In the genomic region with DNA sequence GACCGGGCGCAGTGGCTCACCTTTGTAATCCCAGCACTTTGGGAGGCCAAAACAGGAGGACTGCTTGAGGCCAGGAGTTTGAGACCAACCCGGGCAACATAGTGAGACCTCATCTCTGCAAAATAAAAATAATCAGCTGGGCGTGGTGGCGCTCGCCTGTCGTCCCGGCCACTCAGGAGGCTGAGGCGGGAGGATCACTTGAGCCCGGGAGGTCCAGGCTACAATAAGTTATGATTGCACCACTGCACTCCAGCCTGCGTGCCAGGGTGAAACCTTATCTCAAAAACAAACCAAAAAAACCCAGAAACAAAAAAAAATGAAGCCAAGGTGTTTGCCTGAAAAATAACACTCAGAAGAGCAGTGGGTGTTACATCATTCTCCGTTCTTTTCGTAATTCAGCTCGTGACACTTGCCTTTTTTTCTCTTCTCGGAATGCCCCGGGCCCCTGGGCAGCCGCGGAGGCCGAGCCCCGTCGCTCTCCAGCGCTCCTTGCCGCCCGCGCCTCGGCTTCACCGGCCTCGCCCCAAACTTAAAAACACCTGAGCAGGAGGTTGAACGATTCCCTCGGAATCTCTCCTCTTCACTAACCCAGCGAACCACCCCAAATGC, we compare ENCODE assay signal across 1 cellular context.
TF ChIP-seq lines count a peak whose summit lies in the region.

No MANE protein-coding gene starts in this region.

TF ChIP-seq in HepG2, 621 proteins besides CTCF, POLR2A, EP300 and RAD21 (continues in another document):
- TF ChIP-seq, protein P1, sequence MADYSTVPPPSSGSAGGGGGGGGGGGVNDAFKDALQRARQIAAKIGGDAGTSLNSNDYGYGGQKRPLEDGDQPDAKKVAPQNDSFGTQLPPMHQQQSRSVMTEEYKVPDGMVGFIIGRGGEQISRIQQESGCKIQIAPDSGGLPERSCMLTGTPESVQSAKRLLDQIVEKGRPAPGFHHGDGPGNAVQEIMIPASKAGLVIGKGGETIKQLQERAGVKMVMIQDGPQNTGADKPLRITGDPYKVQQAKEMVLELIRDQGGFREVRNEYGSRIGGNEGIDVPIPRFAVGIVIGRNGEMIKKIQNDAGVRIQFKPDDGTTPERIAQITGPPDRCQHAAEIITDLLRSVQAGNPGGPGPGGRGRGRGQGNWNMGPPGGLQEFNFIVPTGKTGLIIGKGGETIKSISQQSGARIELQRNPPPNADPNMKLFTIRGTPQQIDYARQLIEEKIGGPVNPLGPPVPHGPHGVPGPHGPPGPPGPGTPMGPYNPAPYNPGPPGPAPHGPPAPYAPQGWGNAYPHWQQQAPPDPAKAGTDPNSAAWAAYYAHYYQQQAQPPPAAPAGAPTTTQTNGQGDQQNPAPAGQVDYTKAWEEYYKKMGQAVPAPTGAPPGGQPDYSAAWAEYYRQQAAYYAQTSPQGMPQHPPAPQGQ (CRISPR knock-in tag; IDR thresholded peaks at IDR 0.05; ENCODE audit: borderline replicate concordance): no peak
- TF ChIP-seq ZKSCAN5 (CRISPR knock-in tag; IDR thresholded peaks at IDR 0.05) (no peak), TBX3 (IDR thresholded peaks at IDR 0.05; ENCODE audit: borderline replicate concordance) (no peak), ZBTB1 (CRISPR knock-in tag; IDR thresholded peaks at IDR 0.05; ENCODE audit: borderline replicate concordance) (no peak), STAG1 (CRISPR knock-in tag; IDR thresholded peaks at IDR 0.05) (no peak), RXRB (CRISPR knock-in tag; IDR thresholded peaks at IDR 0.05; ENCODE audit: borderline replicate concordance) (no peak), NFRKB (IDR thresholded peaks at IDR 0.05) (no peak), ZFP36 (IDR thresholded peaks at IDR 0.05; ENCODE audit: borderline replicate concordance, low read depth, low read length, partially characterized antibody) (no peak), KDM4B (CRISPR knock-in tag; IDR thresholded peaks at IDR 0.05) (no peak), ZNF292 (CRISPR knock-in tag; IDR thresholded peaks at IDR 0.05; ENCODE audit: borderline replicate concordance, low read depth) (no peak), ZIK1 (CRISPR knock-in tag; IDR thresholded peaks at IDR 0.05; ENCODE audit: borderline replicate concordance, low read depth) (no peak), RCOR2 (CRISPR knock-in tag; IDR thresholded peaks at IDR 0.05) (peak; percentile 82), POGZ (CRISPR knock-in tag; IDR thresholded peaks at IDR 0.05) (no peak), NONO (IDR thresholded peaks at IDR 0.05) (no peak), NONO (CRISPR knock-in tag; conservative IDR thresholded peaks at IDR 0.05) (no peak), HIVEP1 (CRISPR knock-in tag; IDR thresholded peaks at IDR 0.05) (0 out of 2 replicates have a peak, but pooled peaks have one; percentile 7), DMAP1 (CRISPR knock-in tag; IDR thresholded peaks at IDR 0.05) (no peak), MTF1 (CRISPR knock-in tag; IDR thresholded peaks at IDR 0.05) (0 out of 2 replicates have a peak, but pooled peaks have one; percentile 84), ZNF749 (CRISPR knock-in tag; IDR thresholded peaks at IDR 0.05; ENCODE audit: borderline replicate concordance) (no peak), SATB2 (CRISPR knock-in tag; IDR thresholded peaks at IDR 0.05) (no peak), ZNF839 (CRISPR knock-in tag; IDR thresholded peaks at IDR 0.05; ENCODE audit: borderline replicate concordance) (no peak), ZNF501 (CRISPR knock-in tag; IDR thresholded peaks at IDR 0.05) (no peak), ZNF670 (CRISPR knock-in tag; IDR thresholded peaks at IDR 0.05; ENCODE audit: borderline replicate concordance) (peak; percentile 20; the same call in 1 of the 2 replicates), TBX2 (CRISPR knock-in tag; IDR thresholded peaks at IDR 0.05; ENCODE audit: borderline replicate concordance) (no peak), ZFP41 (CRISPR knock-in tag; IDR thresholded peaks at IDR 0.05; ENCODE audit: borderline replicate concordance) (no peak), NFIC (IDR thresholded peaks at IDR 0.05; ENCODE audit: low read length) (0 out of 2 replicates have a peak, but pooled peaks have one; percentile 19), NPAS2 (CRISPR knock-in tag; IDR thresholded peaks at IDR 0.05; ENCODE audit: borderline replicate concordance) (no peak), SMAD1 (CRISPR knock-in tag; IDR thresholded peaks at IDR 0.05; ENCODE audit: borderline replicate concordance, low read depth) (no peak), FOXK1 (CRISPR knock-in tag; IDR thresholded peaks at IDR 0.05; ENCODE audit: borderline replicate concordance, low read depth) (no peak; the same call in 1 of the 2 replicates), TBP (CRISPR knock-in tag; IDR thresholded peaks at IDR 0.05) (no peak), ZNF563 (CRISPR knock-in tag; IDR thresholded peaks at IDR 0.05) (no peak), ZNF136 (CRISPR knock-in tag; IDR thresholded peaks at IDR 0.05; ENCODE audit: low read depth) (no peak), ZNF264 (CRISPR knock-in tag; IDR thresholded peaks at IDR 0.05) (peak; percentile 56; the same call in 1 of the 2 replicates), ZNF10 (CRISPR knock-in tag; IDR thresholded peaks at IDR 0.05; ENCODE audit: borderline replicate concordance, low read depth) (no peak), ZNF607 (CRISPR knock-in tag; IDR thresholded peaks at IDR 0.05; ENCODE audit: borderline replicate concordance) (no peak), FOXK2 (IDR thresholded peaks at IDR 0.05) (no peak), ZFP62 (CRISPR knock-in tag; IDR thresholded peaks at IDR 0.05) (no peak), ZNF615 (CRISPR knock-in tag; IDR thresholded peaks at IDR 0.05; ENCODE audit: borderline replicate concordance) (no peak), ZSCAN31 (CRISPR knock-in tag; IDR thresholded peaks at IDR 0.05; ENCODE audit: low read depth) (no peak), SIX1 (CRISPR knock-in tag; IDR thresholded peaks at IDR 0.05; ENCODE audit: borderline replicate concordance) (no peak)
- TF ChIP-seq, protein P2, sequence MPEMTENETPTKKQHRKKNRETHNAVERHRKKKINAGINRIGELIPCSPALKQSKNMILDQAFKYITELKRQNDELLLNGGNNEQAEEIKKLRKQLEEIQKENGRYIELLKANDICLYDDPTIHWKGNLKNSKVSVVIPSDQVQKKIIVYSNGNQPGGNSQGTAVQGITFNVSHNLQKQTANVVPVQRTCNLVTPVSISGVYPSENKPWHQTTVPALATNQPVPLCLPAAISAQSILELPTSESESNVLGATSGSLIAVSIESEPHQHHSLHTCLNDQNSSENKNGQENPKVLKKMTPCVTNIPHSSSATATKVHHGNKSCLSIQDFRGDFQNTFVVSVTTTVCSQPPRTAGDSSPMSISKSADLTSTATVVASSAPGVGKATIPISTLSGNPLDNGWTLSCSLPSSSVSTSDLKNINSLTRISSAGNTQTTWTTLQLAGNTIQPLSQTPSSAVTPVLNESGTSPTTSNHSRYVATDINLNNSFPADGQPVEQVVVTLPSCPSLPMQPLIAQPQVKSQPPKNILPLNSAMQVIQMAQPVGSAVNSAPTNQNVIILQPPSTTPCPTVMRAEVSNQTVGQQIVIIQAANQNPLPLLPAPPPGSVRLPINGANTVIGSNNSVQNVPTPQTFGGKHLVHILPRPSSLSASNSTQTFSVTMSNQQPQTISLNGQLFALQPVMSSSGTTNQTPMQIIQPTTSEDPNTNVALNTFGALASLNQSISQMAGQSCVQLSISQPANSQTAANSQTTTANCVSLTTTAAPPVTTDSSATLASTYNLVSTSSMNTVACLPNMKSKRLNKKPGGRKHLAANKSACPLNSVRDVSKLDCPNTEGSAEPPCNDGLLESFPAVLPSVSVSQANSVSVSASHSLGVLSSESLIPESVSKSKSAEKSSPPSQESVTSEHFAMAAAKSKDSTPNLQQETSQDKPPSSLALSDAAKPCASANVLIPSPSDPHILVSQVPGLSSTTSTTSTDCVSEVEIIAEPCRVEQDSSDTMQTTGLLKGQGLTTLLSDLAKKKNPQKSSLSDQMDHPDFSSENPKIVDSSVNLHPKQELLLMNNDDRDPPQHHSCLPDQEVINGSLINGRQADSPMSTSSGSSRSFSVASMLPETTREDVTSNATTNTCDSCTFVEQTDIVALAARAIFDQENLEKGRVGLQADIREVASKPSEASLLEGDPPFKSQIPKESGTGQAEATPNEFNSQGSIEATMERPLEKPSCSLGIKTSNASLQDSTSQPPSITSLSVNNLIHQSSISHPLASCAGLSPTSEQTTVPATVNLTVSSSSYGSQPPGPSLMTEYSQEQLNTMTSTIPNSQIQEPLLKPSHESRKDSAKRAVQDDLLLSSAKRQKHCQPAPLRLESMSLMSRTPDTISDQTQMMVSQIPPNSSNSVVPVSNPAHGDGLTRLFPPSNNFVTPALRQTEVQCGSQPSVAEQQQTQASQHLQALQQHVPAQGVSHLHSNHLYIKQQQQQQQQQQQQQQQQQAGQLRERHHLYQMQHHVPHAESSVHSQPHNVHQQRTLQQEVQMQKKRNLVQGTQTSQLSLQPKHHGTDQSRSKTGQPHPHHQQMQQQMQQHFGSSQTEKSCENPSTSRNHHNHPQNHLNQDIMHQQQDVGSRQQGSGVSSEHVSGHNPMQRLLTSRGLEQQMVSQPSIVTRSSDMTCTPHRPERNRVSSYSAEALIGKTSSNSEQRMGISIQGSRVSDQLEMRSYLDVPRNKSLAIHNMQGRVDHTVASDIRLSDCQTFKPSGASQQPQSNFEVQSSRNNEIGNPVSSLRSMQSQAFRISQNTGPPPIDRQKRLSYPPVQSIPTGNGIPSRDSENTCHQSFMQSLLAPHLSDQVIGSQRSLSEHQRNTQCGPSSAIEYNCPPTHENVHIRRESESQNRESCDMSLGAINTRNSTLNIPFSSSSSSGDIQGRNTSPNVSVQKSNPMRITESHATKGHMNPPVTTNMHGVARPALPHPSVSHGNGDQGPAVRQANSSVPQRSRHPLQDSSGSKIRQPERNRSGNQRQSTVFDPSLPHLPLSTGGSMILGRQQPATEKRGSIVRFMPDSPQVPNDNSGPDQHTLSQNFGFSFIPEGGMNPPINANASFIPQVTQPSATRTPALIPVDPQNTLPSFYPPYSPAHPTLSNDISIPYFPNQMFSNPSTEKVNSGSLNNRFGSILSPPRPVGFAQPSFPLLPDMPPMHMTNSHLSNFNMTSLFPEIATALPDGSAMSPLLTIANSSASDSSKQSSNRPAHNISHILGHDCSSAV (CRISPR knock-in tag; IDR thresholded peaks at IDR 0.05; ENCODE audit: borderline replicate concordance): no peak
- TF ChIP-seq, protein P3, sequence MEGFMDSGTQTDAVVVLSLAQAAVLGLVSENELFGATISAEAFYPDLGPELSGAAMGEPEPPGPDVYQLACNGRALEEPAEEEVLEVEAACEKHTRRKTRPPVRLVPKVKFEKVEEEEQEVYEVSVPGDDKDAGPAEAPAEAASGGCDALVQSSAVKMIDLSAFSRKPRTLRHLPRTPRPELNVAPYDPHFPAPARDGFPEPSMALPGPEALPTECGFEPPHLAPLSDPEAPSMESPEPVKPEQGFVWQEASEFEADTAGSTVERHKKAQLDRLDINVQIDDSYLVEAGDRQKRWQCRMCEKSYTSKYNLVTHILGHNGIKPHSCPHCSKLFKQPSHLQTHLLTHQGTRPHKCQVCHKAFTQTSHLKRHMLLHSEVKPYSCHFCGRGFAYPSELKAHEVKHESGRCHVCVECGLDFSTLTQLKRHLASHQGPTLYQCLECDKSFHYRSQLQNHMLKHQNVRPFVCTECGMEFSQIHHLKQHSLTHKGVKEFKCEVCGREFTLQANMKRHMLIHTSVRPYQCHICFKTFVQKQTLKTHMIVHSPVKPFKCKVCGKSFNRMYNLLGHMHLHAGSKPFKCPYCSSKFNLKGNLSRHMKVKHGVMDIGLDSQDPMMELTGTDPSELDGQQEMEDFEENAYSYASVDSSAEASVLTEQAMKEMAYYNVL (CRISPR knock-in tag; IDR thresholded peaks at IDR 0.05; ENCODE audit: borderline replicate concordance): no peak; the same call in 1 of the 2 replicates
- TF ChIP-seq, protein P4, sequence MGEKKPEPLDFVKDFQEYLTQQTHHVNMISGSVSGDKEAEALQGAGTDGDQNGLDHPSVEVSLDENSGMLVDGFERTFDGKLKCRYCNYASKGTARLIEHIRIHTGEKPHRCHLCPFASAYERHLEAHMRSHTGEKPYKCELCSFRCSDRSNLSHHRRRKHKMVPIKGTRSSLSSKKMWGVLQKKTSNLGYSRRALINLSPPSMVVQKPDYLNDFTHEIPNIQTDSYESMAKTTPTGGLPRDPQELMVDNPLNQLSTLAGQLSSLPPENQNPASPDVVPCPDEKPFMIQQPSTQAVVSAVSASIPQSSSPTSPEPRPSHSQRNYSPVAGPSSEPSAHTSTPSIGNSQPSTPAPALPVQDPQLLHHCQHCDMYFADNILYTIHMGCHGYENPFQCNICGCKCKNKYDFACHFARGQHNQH (CRISPR knock-in tag; IDR thresholded peaks at IDR 0.05): 0 out of 2 replicates have a peak, but pooled peaks have one; percentile 10
- TF ChIP-seq, protein P5, sequence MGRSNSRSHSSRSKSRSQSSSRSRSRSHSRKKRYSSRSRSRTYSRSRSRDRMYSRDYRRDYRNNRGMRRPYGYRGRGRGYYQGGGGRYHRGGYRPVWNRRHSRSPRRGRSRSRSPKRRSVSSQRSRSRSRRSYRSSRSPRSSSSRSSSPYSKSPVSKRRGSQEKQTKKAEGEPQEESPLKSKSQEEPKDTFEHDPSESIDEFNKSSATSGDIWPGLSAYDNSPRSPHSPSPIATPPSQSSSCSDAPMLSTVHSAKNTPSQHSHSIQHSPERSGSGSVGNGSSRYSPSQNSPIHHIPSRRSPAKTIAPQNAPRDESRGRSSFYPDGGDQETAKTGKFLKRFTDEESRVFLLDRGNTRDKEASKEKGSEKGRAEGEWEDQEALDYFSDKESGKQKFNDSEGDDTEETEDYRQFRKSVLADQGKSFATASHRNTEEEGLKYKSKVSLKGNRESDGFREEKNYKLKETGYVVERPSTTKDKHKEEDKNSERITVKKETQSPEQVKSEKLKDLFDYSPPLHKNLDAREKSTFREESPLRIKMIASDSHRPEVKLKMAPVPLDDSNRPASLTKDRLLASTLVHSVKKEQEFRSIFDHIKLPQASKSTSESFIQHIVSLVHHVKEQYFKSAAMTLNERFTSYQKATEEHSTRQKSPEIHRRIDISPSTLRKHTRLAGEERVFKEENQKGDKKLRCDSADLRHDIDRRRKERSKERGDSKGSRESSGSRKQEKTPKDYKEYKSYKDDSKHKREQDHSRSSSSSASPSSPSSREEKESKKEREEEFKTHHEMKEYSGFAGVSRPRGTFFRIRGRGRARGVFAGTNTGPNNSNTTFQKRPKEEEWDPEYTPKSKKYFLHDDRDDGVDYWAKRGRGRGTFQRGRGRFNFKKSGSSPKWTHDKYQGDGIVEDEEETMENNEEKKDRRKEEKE (IDR thresholded peaks at IDR 0.05): no peak
- TF ChIP-seq, protein P6, sequence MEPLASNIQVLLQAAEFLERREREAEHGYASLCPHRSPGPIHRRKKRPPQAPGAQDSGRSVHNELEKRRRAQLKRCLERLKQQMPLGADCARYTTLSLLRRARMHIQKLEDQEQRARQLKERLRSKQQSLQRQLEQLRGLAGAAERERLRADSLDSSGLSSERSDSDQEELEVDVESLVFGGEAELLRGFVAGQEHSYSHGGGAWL (CRISPR knock-in tag; IDR thresholded peaks at IDR 0.05): no peak
- TF ChIP-seq, protein P7, sequence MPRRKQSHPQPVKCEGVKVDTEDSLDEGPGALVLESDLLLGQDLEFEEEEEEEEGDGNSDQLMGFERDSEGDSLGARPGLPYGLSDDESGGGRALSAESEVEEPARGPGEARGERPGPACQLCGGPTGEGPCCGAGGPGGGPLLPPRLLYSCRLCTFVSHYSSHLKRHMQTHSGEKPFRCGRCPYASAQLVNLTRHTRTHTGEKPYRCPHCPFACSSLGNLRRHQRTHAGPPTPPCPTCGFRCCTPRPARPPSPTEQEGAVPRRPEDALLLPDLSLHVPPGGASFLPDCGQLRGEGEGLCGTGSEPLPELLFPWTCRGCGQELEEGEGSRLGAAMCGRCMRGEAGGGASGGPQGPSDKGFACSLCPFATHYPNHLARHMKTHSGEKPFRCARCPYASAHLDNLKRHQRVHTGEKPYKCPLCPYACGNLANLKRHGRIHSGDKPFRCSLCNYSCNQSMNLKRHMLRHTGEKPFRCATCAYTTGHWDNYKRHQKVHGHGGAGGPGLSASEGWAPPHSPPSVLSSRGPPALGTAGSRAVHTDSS (CRISPR knock-in tag; conservative IDR thresholded peaks at IDR 0.05): 0 out of 2 replicates have a peak, but pooled peaks have one; percentile 74
